In the genomic region with DNA sequence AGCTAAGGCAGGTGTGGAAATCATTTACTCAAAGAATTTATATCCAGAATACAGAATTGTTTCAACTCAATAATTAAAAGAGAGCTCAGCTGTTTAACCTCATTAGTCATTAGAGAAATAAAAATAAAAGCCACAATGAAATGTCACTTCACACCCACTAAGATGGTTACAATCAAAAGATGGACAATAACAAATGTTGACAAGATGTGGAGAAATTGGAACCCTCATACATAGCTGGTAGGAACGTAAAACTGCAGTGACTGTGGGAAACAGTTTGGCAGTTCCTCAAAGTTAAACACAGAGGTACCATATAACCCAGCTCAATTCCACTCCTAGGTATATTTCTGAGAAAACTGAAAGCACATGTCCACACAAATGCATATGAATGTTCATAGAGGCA, we compare ENCODE assay signal across 28 cellular contexts.
"Had no signal": no experiment of that assay in that cellular context is flagged by ENCODE, and none has a peak within 500 bp of the region (broad histone marks: within the 10 kb centered on the region; RNA-seq: fewer than 3 reads in every experiment).

No MANE protein-coding gene starts in this region.

- FAIRE-seq: keratinocyte, urothelium cell line had no signal

- DNase-seq: dermis blood vessel endothelial cell; effector memory CD4-positive, alpha-beta T cell; erythroblast; esophagus squamous epithelium; foreskin melanocyte; glutamatergic neuron; hypothalamus; left ventricle myocardium superior; lower lobe of right lung; naive B cell; small intestine; stimulated activated CD4-positive, alpha-beta T cell treated with anti-CD3 and anti-CD28 coated beads, Interleukin-15, amount 100 ng/mL, for 24 hours; stimulated activated CD4-positive, alpha-beta T cell treated with anti-CD3 and anti-CD28 coated beads, Interleukin-2, amount 100 ng/mL, for 48 hours; stimulated activated naive B cell treated with anti-CD40 and anti-IgM and Interleukin-4, amounts not matched to agents 10 μg/mL and 1 μg/mL and 100 μg/mL, for 72 hours; upper lobe of left lung had no signal

- H3K27me3 ChIP-seq: esophagus squamous epithelium, neutrophil, right atrium auricular region, tibial nerve, upper lobe of left lung had no signal

- H3K4me3 Mint-ChIP-seq: memory B cell; naive B cell; natural killer cell treated with Interleukin-12 subunit alpha and Interleukin-12 subunit beta and Interleukin-15 and Interleukin-18, amount 100 ng/mL, for 72 hours; neural crest cell; stimulated activated naive B cell treated with anti-CD40 and anti-IgM and Interleukin-4, amounts not matched to agents 10 μg/mL and 1 μg/mL and 100 μg/mL, for 72 hours; stimulated activated naive CD8-positive, alpha-beta T cell treated with anti-CD3 and anti-CD28 coated beads, Interleukin-15, Interleukin-2, amounts not matched to agents 100 ng/mL and 50 ng/mL, for 24 hours had no signal

- H2AFZ ChIP-seq: parathyroid adenoma had no signal

- H3K9ac ChIP-seq: parathyroid adenoma had no signal

- ATAC-seq: left ventricle myocardium superior; lower lobe of right lung; natural killer cell treated with Interleukin-12 subunit alpha and Interleukin-12 subunit beta and Interleukin-15 and Interleukin-18, amount 100 ng/mL, for 72 hours; stimulated activated naive B cell treated with anti-CD40 and anti-IgM and Interleukin-4, amounts not matched to agents 10 μg/mL and 1 μg/mL and 100 μg/mL, for 72 hours had no signal

- H3K4me1 ChIP-seq: parathyroid adenoma, prostate gland, upper lobe of left lung had no signal

- H3K9me3 Mint-ChIP-seq: memory B cell; natural killer cell treated with Interleukin-12 subunit alpha and Interleukin-12 subunit beta and Interleukin-15 and Interleukin-18, amount 100 ng/mL, for 72 hours had no signal

- H3K27ac Mint-ChIP-seq: memory B cell; naive B cell; natural killer cell treated with Interleukin-12 subunit alpha and Interleukin-12 subunit beta and Interleukin-15 and Interleukin-18, amount 100 ng/mL, for 72 hours; stimulated activated naive B cell treated with anti-CD40 and anti-IgM and Interleukin-4, amounts not matched to agents 10 μg/mL and 1 μg/mL and 100 μg/mL, for 72 hours; stimulated activated naive CD8-positive, alpha-beta T cell treated with anti-CD3 and anti-CD28 coated beads, Interleukin-15, Interleukin-2, amounts not matched to agents 100 ng/mL and 50 ng/mL, for 24 hours had no signal

- H3K27me3 Mint-ChIP-seq: memory B cell; naive B cell; natural killer cell treated with Interleukin-12 subunit alpha and Interleukin-12 subunit beta and Interleukin-15 and Interleukin-18, amount 100 ng/mL, for 72 hours; stimulated activated naive B cell treated with anti-CD40 and anti-IgM and Interleukin-4, amounts not matched to agents 10 μg/mL and 1 μg/mL and 100 μg/mL, for 72 hours; stimulated activated naive CD8-positive, alpha-beta T cell treated with anti-CD3 and anti-CD28 coated beads, Interleukin-15, Interleukin-2, amounts not matched to agents 100 ng/mL and 50 ng/mL, for 24 hours had no signal

- H3K27ac ChIP-seq: coronary artery, esophagus squamous epithelium, lower lobe of right lung, neutrophil, parathyroid adenoma, prostate gland, right atrium auricular region, thoracic aorta, tibial nerve, upper lobe of left lung had no signal

- H3K9me3 ChIP-seq: lower lobe of right lung, neutrophil, prostate gland, thoracic aorta had no signal

- H3K4me1 Mint-ChIP-seq: memory B cell, neural crest cell had no signal

- H3K4me3 ChIP-seq: coronary artery, esophagus squamous epithelium, lower lobe of right lung, prostate gland, right atrium auricular region, thoracic aorta, tibial nerve, upper lobe of left lung had no signal
